ENCODE assay signal across 9 cellular contexts in the genomic region with DNA sequence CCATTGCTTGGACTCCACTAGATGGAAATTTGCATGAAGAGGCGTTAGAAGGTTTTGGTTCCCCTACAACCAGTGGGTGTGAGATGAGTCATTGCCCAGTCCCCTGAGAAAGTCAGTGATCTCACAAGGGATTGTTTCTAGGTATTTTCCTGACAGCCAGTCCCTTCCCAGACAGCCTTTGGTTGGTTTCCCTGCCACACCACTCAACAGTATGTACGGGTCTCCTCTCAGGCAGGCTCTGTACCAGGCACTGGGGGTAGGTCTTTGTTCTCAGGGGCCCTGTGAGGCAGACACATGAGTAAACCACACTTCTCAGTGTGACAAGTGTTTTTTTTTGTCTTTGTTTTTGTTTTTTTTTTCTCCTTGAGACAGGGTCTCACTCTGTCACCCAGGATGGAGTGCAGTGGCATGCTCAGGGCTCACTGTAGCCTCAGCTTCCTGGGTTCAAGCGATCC. TPM values are rescaled to one million over a fixed set of nuclear protein-coding genes. Genes with fewer than 3 reads are reported as not detected.
A peak's percentile ranks its signal among the peaks of the same experiment; 100 is the strongest.
DNase-seq lines count a peak whose midpoint lies in the region; ATAC-seq and TF ChIP-seq lines count a peak whose summit lies in the region.
"Had no signal": no experiment of that assay in that cellular context is flagged by ENCODE, and none has a peak within 500 bp of the region (broad histone marks: within the 10 kb centered on the region; RNA-seq: fewer than 3 reads in every experiment).

No MANE protein-coding gene starts in this region.

- H3K27me3 ChIP-seq in psoas muscle (ENCODE audit: insufficient read depth in 3 of 3, low read length in 2 of 3) (peaks cover 0 to 14% (median 9%) of the 10 kb centered on the region in 3 donors), suprapubic skin (no peaks in the 10 kb centered on the region)

- ATAC-seq in HG03097 (IDR thresholded peaks at IDR 0.05; ENCODE audit: low FRiP score, unreplicated experiment) (peak; percentile 47), psoas muscle (no peak)

- no peak for TF ChIP-seq POLR2A in suprapubic skin (IDR thresholded peaks at IDR 0.05)

- H3K4me3 ChIP-seq in psoas muscle (no peak overlapping the region), suprapubic skin (no peak overlapping the region)

- H3K4me1 ChIP-seq in psoas muscle (no peaks in the 10 kb centered on the region), suprapubic skin (peaks cover 12% of the 10 kb centered on the region)

- TF ChIP-seq EP300 in suprapubic skin (IDR thresholded peaks at IDR 0.05), result no peak

- H3K27me3 Mint-ChIP-seq in chondrocyte (ENCODE audit: low read depth), result no peaks in the 10 kb centered on the region

- no peak overlapping the region for H3K27ac Mint-ChIP-seq in chondrocyte (ENCODE audit: unreplicated experiment)

- H3K36me3 Mint-ChIP-seq in chondrocyte (ENCODE audit: low read depth), result no peaks in the 10 kb centered on the region

- peak in 2 of 3 donors; percentile 31 to 57 for DNase-seq in stimulated activated CD4-positive, alpha-beta T cell treated with anti-CD3 and anti-CD28 coated beads, Interleukin-12 subunit alpha, Interleukin-12 subunit beta, amount 100 ng/mL, for 48 hours (ENCODE audit: low read depth in 2 of 3, low spot score in 1 of 3)
- DNase-seq in stimulated activated CD4-positive, alpha-beta T cell treated with anti-CD3 and anti-CD28 coated beads, Interleukin-12 subunit alpha, Interleukin-12 subunit beta, amount 100 ng/mL, for 4 hours, result no peak
- peak; percentile 37 for DNase-seq in activated CD8-positive, alpha-beta memory T cell treated with anti-CD3 and anti-CD28 coated beads, Interleukin-2, amount 50 U/mL, for 4 hours
- DNase-seq in occipital lobe (lab: John Stamatoyannopoulos, UW), result peak; percentile 13
- DNase-seq in psoas muscle, result no peak
- DNase-seq in suprapubic skin (ENCODE audit: low spot score in 2 of 2), result no peak
- DNase-seq in chondrocyte (ENCODE audit: low spot score), result no peak

- no peak overlapping the region for H3K4me3 Mint-ChIP-seq in chondrocyte (ENCODE audit: unreplicated experiment)

- TF ChIP-seq CTCF in psoas muscle (IDR thresholded peaks at IDR 0.05) (no peak), suprapubic skin (IDR thresholded peaks at IDR 0.05) (no peak), chondrocyte (IDR thresholded peaks at IDR 0.05) (no peak)

- WGBS in psoas muscle, 3 donors, result 78 to 88% (median 81%) methylated on average over 3 of the region's 3 CpGs
- 92% methylated on average over 2 of the region's 3 CpGs for WGBS in suprapubic skin

- H3K27ac ChIP-seq in psoas muscle (no peak overlapping the region), suprapubic skin (no peak overlapping the region)

- H3K9me3 ChIP-seq in psoas muscle (no peaks in the 10 kb centered on the region), suprapubic skin (no peaks in the 10 kb centered on the region)

- no peaks in the 10 kb centered on the region for H3K36me3 ChIP-seq in psoas muscle (ENCODE audit: insufficient read depth in 1 of 2, low read depth in 1 of 2)
- H3K36me3 ChIP-seq in suprapubic skin, result no peaks in the 10 kb centered on the region

- peaks cover 17% of the 10 kb centered on the region for H3K4me1 Mint-ChIP-seq in chondrocyte (ENCODE audit: low read depth)

- H3K9me3 Mint-ChIP-seq in chondrocyte (ENCODE audit: low read depth), result no peaks in the 10 kb centered on the region

- intact Hi-C loops in psoas muscle (cut with DNase I), result no loop called here

RNA-seq across cellular contexts. Expression of gene LAMP3, which starts 4.0 kb away (rescaled TPM):
- total RNA-seq in occipital lobe, result not detected
- total RNA-seq in psoas muscle, result under 1 TPM in 1 of 4 donors, not detected in 3; 0.39 TPM
- under 1 TPM; 0.01 to 0.09 (median 0.04) TPM for polyA plus RNA-seq in psoas muscle
- 1 to 10 TPM in 3 of 4 donors, under 1 TPM in 1; 0.64 to 5.6 (median 1.7) TPM for total RNA-seq in suprapubic skin
- 9.5 to 19.1 TPM (median 9.9 TPM) in 3 replicates for total RNA-seq in chondrocyte
- polyA plus RNA-seq: neural cell had no signal

RNA-seq across cellular contexts. Expression of gene MCCC1, which starts 59.3 kb away (rescaled TPM):
- 37.1 TPM for total RNA-seq in occipital lobe
- 10 to 100 TPM; 15.6 to 24.4 (median 16.0) TPM for total RNA-seq in psoas muscle
- 10 to 100 TPM in 2 of 3 donors, 1 to 10 TPM in 1; 8.2 to 11.3 (median 10.7) TPM for polyA plus RNA-seq in psoas muscle
- 10 to 100 TPM; 24.8 to 58.7 (median 34.7) TPM for total RNA-seq in suprapubic skin
- total RNA-seq in chondrocyte, result 17.8 to 24.1 TPM (median 23.3 TPM) in 3 replicates

Comparison
In these comparisons a context has a peak if more than half of its experiments do, and no peak if none do; other contexts are left out.
1. DNase-seq: peak in stimulated activated CD4-positive, alpha-beta T cell treated with anti-CD3 and anti-CD28 coated beads, Interleukin-12 subunit alpha, Interleukin-12 subunit beta, amount 100 ng/mL, for 48 hours (2 of 3), activated CD8-positive, alpha-beta memory T cell treated with anti-CD3 and anti-CD28 coated beads, Interleukin-2, amount 50 U/mL, for 4 hours (single experiment) and occipital lobe (single experiment); none in stimulated activated CD4-positive, alpha-beta T cell treated with anti-CD3 and anti-CD28 coated beads, Interleukin-12 subunit alpha, Interleukin-12 subunit beta, amount 100 ng/mL, for 4 hours (single experiment), psoas muscle (0 of 2), suprapubic skin (0 of 2) and chondrocyte (single experiment).